Comparison of ENCODE assay signal across 8 cellular contexts in the genomic region with DNA sequence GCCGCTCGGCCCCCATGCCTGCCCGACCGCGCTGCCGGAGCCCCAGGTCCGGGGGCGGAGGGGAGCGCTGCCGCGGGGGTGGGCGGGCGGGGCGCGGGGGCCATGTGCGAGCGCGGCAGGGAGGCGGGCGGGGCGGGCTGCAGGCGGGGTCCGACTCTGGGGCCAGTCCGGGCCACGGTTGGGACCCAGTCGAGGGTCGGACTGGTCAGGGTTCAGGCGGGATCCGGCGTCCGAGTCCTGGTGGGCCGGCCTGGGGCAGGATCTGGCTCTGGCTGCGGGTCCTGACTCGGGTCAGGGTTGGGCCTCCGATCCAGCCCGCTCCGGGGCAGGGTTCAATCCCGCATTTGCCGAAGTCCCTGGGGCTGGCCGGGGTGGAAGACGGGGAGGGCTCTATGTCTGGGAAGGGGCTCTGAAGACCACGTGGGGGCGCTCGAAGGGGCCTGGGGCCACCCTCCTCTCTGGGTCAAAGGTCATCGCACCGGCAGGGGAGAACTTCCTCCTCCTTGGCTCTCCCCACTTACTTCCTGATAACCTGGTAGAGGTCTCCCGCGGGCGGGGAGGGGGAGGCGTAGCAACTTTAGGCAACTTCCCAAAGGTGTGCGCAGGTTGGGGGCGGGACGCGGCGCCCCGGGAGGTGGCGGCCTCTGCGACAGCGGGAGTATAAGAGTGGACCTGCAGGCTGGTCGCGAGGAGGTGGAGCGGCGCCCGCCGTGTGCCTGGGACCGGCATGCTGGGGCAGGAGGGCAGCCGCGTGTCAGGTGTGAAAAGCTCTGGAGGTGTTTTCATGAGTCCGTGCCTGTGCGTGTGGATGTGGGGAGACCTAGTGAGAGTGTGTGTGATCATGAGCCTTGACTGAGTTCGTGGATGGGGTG. TPM values are rescaled to one million over a fixed set of nuclear protein-coding genes. Genes with fewer than 3 reads are reported as not detected.
A peak's percentile ranks its signal among the peaks of the same experiment; 100 is the strongest.
DNase-seq lines count a peak whose midpoint lies in the region; ATAC-seq and TF ChIP-seq lines count a peak whose summit lies in the region.

No MANE protein-coding gene starts in this region.

- no peaks in the 10 kb centered on the region for H3K27me3 ChIP-seq in ACC112 (ENCODE audit: insufficient read depth, low read length)
- H3K27me3 ChIP-seq in neutrophil = peaks cover 19% of the 10 kb centered on the region
- H3K27me3 ChIP-seq in testis = no peaks in the 10 kb centered on the region

- peaks cover 10% of the 10 kb centered on the region for H3K79me2 ChIP-seq in ACC112 (ENCODE audit: control insufficient read depth, insufficient read depth, low read length, unreplicated experiment)

- peak overlapping the region; percentile 48 for H2AFZ ChIP-seq in ACC112 (ENCODE audit: low read length, unreplicated experiment)

- intact Hi-C loops in testis (cut with DNase I; ENCODE audit: low total_unique reads) = no loop called here

- no peaks in the 10 kb centered on the region for H3K36me3 ChIP-seq in ACC112 (ENCODE audit: insufficient read depth, low read length)
- H3K36me3 ChIP-seq in neutrophil = peaks cover 17% of the 10 kb centered on the region
- H3K36me3 ChIP-seq in testis (ENCODE audit: low read depth, missing control alignments) = no peaks in the 10 kb centered on the region

- WGBS in testis, 2 donors = 0 to 2% methylated on average over 1 to 48 of the region's 71 CpGs

- H3K4me3 ChIP-seq in ACC112 (ENCODE audit: low read depth, low read length) (peak overlapping the region; percentile 94), neutrophil (ENCODE audit: low read depth in 1 of 2, low read length in 1 of 2) (peak overlapping the region; percentile 75 to 91), testis (peak overlapping the region; percentile 73 to 74)

- ATAC-seq in GM18861 (IDR thresholded peaks at IDR 0.05; ENCODE audit: unreplicated experiment) (peak; percentile 23), HG03280 (IDR thresholded peaks at IDR 0.05; ENCODE audit: unreplicated experiment) (peak; percentile 28)

- TF ChIP-seq POLR2A in testis (IDR thresholded peaks at IDR 0.05) = no peak

- peaks cover 14% of the 10 kb centered on the region for H3K4me1 ChIP-seq in ACC112 (ENCODE audit: control insufficient read depth, insufficient read depth, low read length, unreplicated experiment)
- peaks cover 30 to 38% of the 10 kb centered on the region in 2 experiments for H3K4me1 ChIP-seq in neutrophil (ENCODE audit: control insufficient read depth in 1 of 2, insufficient read depth in 1 of 2, low read depth in 1 of 2, low read length in 1 of 2)
- peaks cover 13% of the 10 kb centered on the region for H3K4me1 ChIP-seq in testis

- H3K9me3 ChIP-seq in neutrophil = no peaks in the 10 kb centered on the region
- no peaks in the 10 kb centered on the region for H3K9me3 ChIP-seq in testis

- DNase-seq in activated T-helper 1 cell treated with Interleukin-2 at 50 U/mL for 16 hours (ENCODE audit: low read depth) (peak; percentile 53), fibroblast of the conjunctiva (ENCODE audit: low read depth) (peak; percentile 27), testis (peak; percentile 72)

- TF ChIP-seq CTCF in neutrophil (IDR thresholded peaks at IDR 0.05) = peak; percentile 46
- peak in 2 of 3 experiments; percentile 9 to 18 for TF ChIP-seq CTCF in testis (IDR thresholded peaks at IDR 0.05)

- H3K27ac ChIP-seq in ACC112 (ENCODE audit: low read depth, low read length) = no peak overlapping the region
- H3K27ac ChIP-seq in neutrophil = peak overlapping the region; percentile 99
- H3K27ac ChIP-seq in testis = peak overlapping the region; percentile 55 to 75

TF ChIP-seq in PFSK-1, 5 proteins besides CTCF, POLR2A, EP300 and RAD21:
- TF ChIP-seq TAF1 (IDR thresholded peaks at IDR 0.05; ENCODE audit: borderline replicate concordance, insufficient read depth, low read length) (peak; percentile 30; the same call in 1 of the 2 replicates), POLR2AphosphoS5 (IDR thresholded peaks at IDR 0.05; ENCODE audit: low read depth, low read length) (no peak; the same call in 1 of the 2 replicates), FOXP2 (optimal IDR thresholded peaks at IDR 0.05; ENCODE audit: borderline replicate concordance, extremely low read depth, extremely low read length, insufficient read depth) (no peak)
- TF ChIP-seq, protein P1, sequence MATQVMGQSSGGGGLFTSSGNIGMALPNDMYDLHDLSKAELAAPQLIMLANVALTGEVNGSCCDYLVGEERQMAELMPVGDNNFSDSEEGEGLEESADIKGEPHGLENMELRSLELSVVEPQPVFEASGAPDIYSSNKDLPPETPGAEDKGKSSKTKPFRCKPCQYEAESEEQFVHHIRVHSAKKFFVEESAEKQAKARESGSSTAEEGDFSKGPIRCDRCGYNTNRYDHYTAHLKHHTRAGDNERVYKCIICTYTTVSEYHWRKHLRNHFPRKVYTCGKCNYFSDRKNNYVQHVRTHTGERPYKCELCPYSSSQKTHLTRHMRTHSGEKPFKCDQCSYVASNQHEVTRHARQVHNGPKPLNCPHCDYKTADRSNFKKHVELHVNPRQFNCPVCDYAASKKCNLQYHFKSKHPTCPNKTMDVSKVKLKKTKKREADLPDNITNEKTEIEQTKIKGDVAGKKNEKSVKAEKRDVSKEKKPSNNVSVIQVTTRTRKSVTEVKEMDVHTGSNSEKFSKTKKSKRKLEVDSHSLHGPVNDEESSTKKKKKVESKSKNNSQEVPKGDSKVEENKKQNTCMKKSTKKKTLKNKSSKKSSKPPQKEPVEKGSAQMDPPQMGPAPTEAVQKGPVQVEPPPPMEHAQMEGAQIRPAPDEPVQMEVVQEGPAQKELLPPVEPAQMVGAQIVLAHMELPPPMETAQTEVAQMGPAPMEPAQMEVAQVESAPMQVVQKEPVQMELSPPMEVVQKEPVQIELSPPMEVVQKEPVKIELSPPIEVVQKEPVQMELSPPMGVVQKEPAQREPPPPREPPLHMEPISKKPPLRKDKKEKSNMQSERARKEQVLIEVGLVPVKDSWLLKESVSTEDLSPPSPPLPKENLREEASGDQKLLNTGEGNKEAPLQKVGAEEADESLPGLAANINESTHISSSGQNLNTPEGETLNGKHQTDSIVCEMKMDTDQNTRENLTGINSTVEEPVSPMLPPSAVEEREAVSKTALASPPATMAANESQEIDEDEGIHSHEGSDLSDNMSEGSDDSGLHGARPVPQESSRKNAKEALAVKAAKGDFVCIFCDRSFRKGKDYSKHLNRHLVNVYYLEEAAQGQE (IDR thresholded peaks at IDR 0.05; ENCODE audit: insufficient read depth in 1 of 2, low read depth in 2 of 2, low read length in 2 of 2) = no peak
TF ChIP-seq in PFSK-1: peak in this region for 1.

RNA-seq across cellular contexts. Expression of a gene that starts 0.6 kb away (rescaled TPM):
- polyA plus RNA-seq in PFSK-1 (2012; ENCODE audit: insufficient read length, low read depth) = 90.5 TPM
- total RNA-seq in testis = 10 to 100 TPM; 19.3 to 22.0 TPM
- 13.7 TPM for polyA plus RNA-seq in testis (ENCODE audit: insufficient read depth, low read depth, low replicate concordance)

RNA-seq across cellular contexts. Expression of a gene that starts 5.8 kb away (rescaled TPM):
- 13.6 TPM for polyA plus RNA-seq in PFSK-1 (2012; ENCODE audit: insufficient read length, low read depth)
- total RNA-seq in testis = 100 to 1,000 TPM; 278 to 484 TPM
- polyA plus RNA-seq in testis (ENCODE audit: insufficient read depth, low read depth, low replicate concordance) = 1,116 TPM

RNA-seq across cellular contexts. Expression of a gene that starts 11.4 kb away (rescaled TPM):
- 224 TPM for polyA plus RNA-seq in PFSK-1 (2012; ENCODE audit: insufficient read length, low read depth)
- 100 to 1,000 TPM; 303 to 340 TPM for total RNA-seq in testis
- 275 TPM for polyA plus RNA-seq in testis (ENCODE audit: insufficient read depth, low read depth, low replicate concordance)

RNA-seq across cellular contexts. Expression of a gene that starts 12.0 kb away (rescaled TPM):
- polyA plus RNA-seq in PFSK-1 (2012; ENCODE audit: insufficient read length, low read depth) = 747 TPM
- total RNA-seq in testis = 100 to 1,000 TPM; 189 to 271 TPM
- polyA plus RNA-seq in testis (ENCODE audit: insufficient read depth, low read depth, low replicate concordance) = 287 TPM

RNA-seq across cellular contexts. Expression of a gene that starts 14.8 kb away (rescaled TPM):
- polyA plus RNA-seq in PFSK-1 (2012; ENCODE audit: insufficient read length, low read depth) = not detected
- total RNA-seq in testis = under 1 TPM in 1 of 2 donors, not detected in 1; 0.24 TPM
- not detected for polyA plus RNA-seq in testis (ENCODE audit: insufficient read depth, low read depth, low replicate concordance)
